ENCODE assay signal across 14 cellular contexts in genomic region chr12:109131522-109132050, GRCh38. TPM values are rescaled to one million over a fixed set of nuclear protein-coding genes. Genes with fewer than 3 reads are reported as not detected.
A peak's percentile ranks its signal among the peaks of the same experiment; 100 is the strongest.
DNase-seq lines count a peak whose midpoint lies in the region; ATAC-seq and TF ChIP-seq lines count a peak whose summit lies in the region.
"Had no signal": no experiment of that assay in that cellular context is flagged by ENCODE, and none has a peak within 500 bp of the region (broad histone marks: within the 10 kb centered on the region; RNA-seq: fewer than 3 reads in every experiment).

No MANE protein-coding gene starts in this region.

- 81% methylated on average over 16 of the region's 17 CpGs for WGBS in esophagus muscularis mucosa

- no peaks in the 10 kb centered on the region for H3K4me1 Mint-ChIP-seq in activated T-helper 17 cell treated with anti-CD3 and anti-CD28 coated beads, Interleukin-2, amount 50 U/mL, for 72 hours
- peaks cover 2% of the 10 kb centered on the region for H3K4me1 Mint-ChIP-seq in osteocyte (ENCODE audit: unreplicated experiment)
- H3K4me1 Mint-ChIP-seq: mesothelial cell of epicardium had no signal

- no peaks in the 10 kb centered on the region for H3K9me3 ChIP-seq in esophagus muscularis mucosa

- H3K27ac Mint-ChIP-seq in activated T-helper 17 cell treated with anti-CD3 and anti-CD28 coated beads, Interleukin-2, amount 50 U/mL, for 72 hours, result no peak overlapping the region
- H3K27ac Mint-ChIP-seq in osteocyte (ENCODE audit: unreplicated experiment), result no peak overlapping the region
- H3K27ac Mint-ChIP-seq: mesothelial cell of epicardium had no signal

- H3K27ac ChIP-seq in esophagus muscularis mucosa (replicated peaks in 1 of 4), result peak overlapping the region; percentile 56 to 79 (median 72)
- H3K27ac ChIP-seq in temporal lobe (ENCODE audit: low read depth, low read length), result peak overlapping the region; percentile 52
- H3K27ac ChIP-seq: skin epidermis had no signal

- no peak overlapping the region for H3K4me3 ChIP-seq in esophagus muscularis mucosa
- H3K4me3 ChIP-seq: skin epidermis had no signal

- H3K36me3 ChIP-seq in esophagus muscularis mucosa, result no peaks in the 10 kb centered on the region

- intact Hi-C loops in esophagus muscularis mucosa (cut with DNase I), result no loop called here

- no peaks in the 10 kb centered on the region for H3K27me3 Mint-ChIP-seq in activated T-helper 17 cell treated with anti-CD3 and anti-CD28 coated beads, Interleukin-2, amount 50 U/mL, for 72 hours
- peaks cover 28% of the 10 kb centered on the region for H3K27me3 Mint-ChIP-seq in osteocyte (ENCODE audit: unreplicated experiment)

- H3K4me1 ChIP-seq in esophagus muscularis mucosa, result peaks cover 55 to 69% (median 62%) of the 10 kb centered on the region in 4 donors

- TF ChIP-seq CTCF in esophagus muscularis mucosa (IDR thresholded peaks at IDR 0.05) (no peak), osteocyte (IDR thresholded peaks at IDR 0.05) (no peak)

- H3K27me3 ChIP-seq in esophagus muscularis mucosa, result no peaks in the 10 kb centered on the region

- TF ChIP-seq EP300 in esophagus muscularis mucosa (IDR thresholded peaks at IDR 0.05), result no peak

- peak; percentile 28 for TF ChIP-seq POLR2A in esophagus muscularis mucosa (IDR thresholded peaks at IDR 0.05; ENCODE audit: low read depth)

- H3K36me3 Mint-ChIP-seq in activated T-helper 17 cell treated with anti-CD3 and anti-CD28 coated beads, Interleukin-2, amount 50 U/mL, for 72 hours (ENCODE audit: low read depth), result no peaks in the 10 kb centered on the region
- no peaks in the 10 kb centered on the region for H3K36me3 Mint-ChIP-seq in osteocyte (ENCODE audit: unreplicated experiment)
- H3K36me3 Mint-ChIP-seq: mesothelial cell of epicardium had no signal

- no peak overlapping the region for H3K4me3 Mint-ChIP-seq in activated T-helper 17 cell treated with anti-CD3 and anti-CD28 coated beads, Interleukin-2, amount 50 U/mL, for 72 hours
- no peak overlapping the region for H3K4me3 Mint-ChIP-seq in osteocyte (ENCODE audit: unreplicated experiment)
- H3K4me3 Mint-ChIP-seq: mesothelial cell of epicardium had no signal

- ATAC-seq in activated T-helper 17 cell treated with anti-CD3 and anti-CD28 coated beads, Interleukin-2, amount 50 U/mL, for 72 hours (replicated peaks), result no peak

- peak; percentile 20 for DNase-seq in NCI-H2171 treated with DMSO at 0.1 percent for 48 hours (lab: John Stamatoyannopoulos, UW)
- DNase-seq in NCI-H2171 (lab: John Stamatoyannopoulos, UW), result no peak
- DNase-seq in esophagus muscularis mucosa (ENCODE audit: extremely low spot score), result no peak
- DNase-seq in mesenteric fat pad (ENCODE audit: low spot score), result peak; percentile 60
- no peak for DNase-seq in osteocyte (ENCODE audit: extremely low spot score, unreplicated experiment)
- DNase-seq in pons (ENCODE audit: low spot score), result no peak
- DNase-seq: activated naive CD4-positive, alpha-beta T cell; KBM-7; NCI-H1436 treated with DMSO at 0.1 percent for 48 hours; NCI-H526 treated with DMSO at 0.1 percent for 48 hours had no signal

- H3K9me3 Mint-ChIP-seq in activated T-helper 17 cell treated with anti-CD3 and anti-CD28 coated beads, Interleukin-2, amount 50 U/mL, for 72 hours, result no peaks in the 10 kb centered on the region
- peaks cover 12% of the 10 kb centered on the region for H3K9me3 Mint-ChIP-seq in osteocyte (ENCODE audit: unreplicated experiment)

RNA-seq across cellular contexts. Expression of gene ACACB, which starts 15.2 kb away (rescaled TPM):
- total RNA-seq in esophagus muscularis mucosa, result 100 to 1,000 TPM in 2 of 4 donors, 10 to 100 TPM in 2; 59.6 to 134 (median 108) TPM
- 1,896 TPM for total RNA-seq in mesenteric fat pad
- total RNA-seq in temporal lobe, result 3.7 TPM
- total RNA-seq in activated T-helper 17 cell treated with anti-CD3 and anti-CD28 coated beads, Interleukin-2, amount 50 U/mL, for 72 hours, result 10 to 100 TPM in 1 of 2 donors, 1 to 10 TPM in 1; 7.4 to 17.3 TPM
- 4.4 and 5.4 TPM in 2 replicates for total RNA-seq in osteocyte

RNA-seq across cellular contexts. Expression of gene UNG, which starts 34.2 kb away (rescaled TPM):
- 10 to 100 TPM; 11.2 to 18.4 (median 14.3) TPM for total RNA-seq in esophagus muscularis mucosa
- 46.3 TPM for total RNA-seq in mesenteric fat pad
- 21.1 TPM for total RNA-seq in temporal lobe
- total RNA-seq in activated T-helper 17 cell treated with anti-CD3 and anti-CD28 coated beads, Interleukin-2, amount 50 U/mL, for 72 hours, result 10 to 100 TPM; 48.3 to 85.7 TPM
- total RNA-seq in osteocyte, result 16.2 and 18.6 TPM in 2 replicates

RNA-seq across cellular contexts. Expression of gene ALKBH2, which starts 38.3 kb away (rescaled TPM):
- 10 to 100 TPM; 10.4 to 19.0 (median 13.6) TPM for total RNA-seq in esophagus muscularis mucosa
- total RNA-seq in mesenteric fat pad, result 18.6 TPM
- 14.3 TPM for total RNA-seq in temporal lobe
- 10 to 100 TPM; 16.2 to 25.9 TPM for total RNA-seq in activated T-helper 17 cell treated with anti-CD3 and anti-CD28 coated beads, Interleukin-2, amount 50 U/mL, for 72 hours
- total RNA-seq in osteocyte, result 17.4 and 17.7 TPM in 2 replicates

Comparison
In these comparisons a context has a peak if more than half of its experiments do, and no peak if none do; other contexts are left out.
1. DNase-seq: peak in NCI-H2171 treated with DMSO at 0.1 percent for 48 hours (single experiment) and mesenteric fat pad (single experiment); none in NCI-H2171 (single experiment), esophagus muscularis mucosa (single experiment), osteocyte (single experiment) and pons (single experiment).
2. RNA of gene ACACB, which starts 15.2 kb away (total RNA-seq): 1,896 TPM in mesenteric fat pad (single experiment); 59.6 to 134 TPM in esophagus muscularis mucosa, 7.4 to 17.3 TPM in activated T-helper 17 cell treated with anti-CD3 and anti-CD28 coated beads, Interleukin-2, amount 50 U/mL, for 72 hours, 4.4 to 5.4 TPM in osteocyte and 3.7 TPM in temporal lobe (single experiment); every median in the first group is over 10 times any median in the second.